In genomic region chr17:49699967-49700575, GRCh38 we compare ENCODE assay signal across 14 cellular contexts. TPM values are rescaled to one million over a fixed set of nuclear protein-coding genes. Genes with fewer than 3 reads are reported as not detected.
DNase-seq lines count a peak whose midpoint lies in the region; ATAC-seq and TF ChIP-seq lines count a peak whose summit lies in the region.
"Had no signal": no experiment of that assay in that cellular context is flagged by ENCODE, and none has a peak within 500 bp of the region (broad histone marks: within the 10 kb centered on the region; RNA-seq: fewer than 3 reads in every experiment).

No MANE protein-coding gene starts in this region.

- H3K4me3 Mint-ChIP-seq in activated T-cell treated with anti-CD3 and anti-CD28 coated beads, Interleukin-2, amount 50 U/mL, for 24 hours: no peak overlapping the region
- no peak overlapping the region for H3K4me3 Mint-ChIP-seq in activated T-cell treated with anti-CD3 and anti-CD28 coated beads, Interleukin-2, amount 50 U/mL, for 72 hours
- peak overlapping the region; percentile 64 for H3K4me3 Mint-ChIP-seq in glutamatergic neuron (ENCODE audit: unreplicated experiment)
- H3K4me3 Mint-ChIP-seq: neural progenitor cell had no signal

- H3K9me3 Mint-ChIP-seq in activated T-cell treated with anti-CD3 and anti-CD28 coated beads, Interleukin-2, amount 50 U/mL, for 24 hours: no peaks in the 10 kb centered on the region
- no peaks in the 10 kb centered on the region for H3K9me3 Mint-ChIP-seq in activated T-cell treated with anti-CD3 and anti-CD28 coated beads, Interleukin-2, amount 50 U/mL, for 72 hours
- H3K9me3 Mint-ChIP-seq in glutamatergic neuron (ENCODE audit: unreplicated experiment): peaks cover 2% of the 10 kb centered on the region
- H3K9me3 Mint-ChIP-seq: neural progenitor cell had no signal

- no peak overlapping the region for H3K4me3 ChIP-seq in gastroesophageal sphincter
- H3K4me3 ChIP-seq: adrenal gland, neural progenitor cell had no signal

- peaks cover 0 to 56% of the 10 kb centered on the region in 2 donors for H3K36me3 ChIP-seq in gastroesophageal sphincter
- H3K36me3 ChIP-seq: neural progenitor cell had no signal

- DNase-seq in activated T-cell treated with anti-CD3 and anti-CD28 coated beads, Interleukin-2, amount 50 U/mL, for 24 hours: no peak
- DNase-seq in activated T-cell treated with anti-CD3 and anti-CD28 coated beads, Interleukin-2, amount 50 U/mL, for 72 hours: no peak
- DNase-seq in NCI-H524 treated with DMSO at 0.1 percent for 48 hours (lab: John Stamatoyannopoulos, UW) (peak; percentile 78), glutamatergic neuron (peak; percentile 41), pons (ENCODE audit: low spot score) (peak; percentile 25), germinal center (ENCODE audit: low spot score) (no peak)
- DNase-seq: adrenal gland, Caco-2, NCI-H1417, NCI-H345 had no signal

- peaks cover 0 to 14% (median 5%) of the 10 kb centered on the region in 3 donors for H3K4me1 ChIP-seq in gastroesophageal sphincter
- H3K4me1 ChIP-seq: Caco-2 had no signal

- 56 to 57% methylated on average over 1 to 6 of the region's 8 CpGs for WGBS in gastroesophageal sphincter (ENCODE audit: low coverage in 1 of 2), 2 donors

- H3K27ac ChIP-seq in gastroesophageal sphincter: no peak overlapping the region
- H3K27ac ChIP-seq: adrenal gland, neural progenitor cell had no signal

- H3K9me3 ChIP-seq in gastroesophageal sphincter: no peaks in the 10 kb centered on the region
- H3K9me3 ChIP-seq: adrenal gland, Caco-2 had no signal

- peaks cover 57% of the 10 kb centered on the region for H3K36me3 Mint-ChIP-seq in activated T-cell treated with anti-CD3 and anti-CD28 coated beads, Interleukin-2, amount 50 U/mL, for 24 hours (ENCODE audit: low read depth)
- peaks cover 0 to 12% of the 10 kb centered on the region in 2 donors for H3K36me3 Mint-ChIP-seq in activated T-cell treated with anti-CD3 and anti-CD28 coated beads, Interleukin-2, amount 50 U/mL, for 72 hours (ENCODE audit: insufficient read depth in 2 of 2)
- H3K36me3 Mint-ChIP-seq in glutamatergic neuron (ENCODE audit: unreplicated experiment): peaks cover under 1% of the 10 kb centered on the region

- no peak for TF ChIP-seq EP300 in gastroesophageal sphincter (IDR thresholded peaks at IDR 0.05)

- TF ChIP-seq CTCF in glutamatergic neuron (IDR thresholded peaks at IDR 0.05; ENCODE audit: partially characterized antibody, unreplicated experiment): no peak
- no peak for TF ChIP-seq CTCF in gastroesophageal sphincter (IDR thresholded peaks at IDR 0.05)

- no peak for ATAC-seq in activated T-cell treated with anti-CD3 and anti-CD28 coated beads, Interleukin-2, amount 50 U/mL, for 72 hours (replicated peaks in 1 of 2)
- no peak for ATAC-seq in gastroesophageal sphincter
- no peak for ATAC-seq in GM21786 (IDR thresholded peaks at IDR 0.05; ENCODE audit: unreplicated experiment)
- ATAC-seq: activated CD4-positive, CD25-positive, alpha-beta regulatory T cell treated with anti-CD3 and anti-CD28 coated beads, Interleukin-2, amount 50 U/mL, for 24 hours had no signal

- H3K4me1 Mint-ChIP-seq in activated T-cell treated with anti-CD3 and anti-CD28 coated beads, Interleukin-2, amount 50 U/mL, for 24 hours (ENCODE audit: low read depth): peaks cover 28% of the 10 kb centered on the region
- peaks cover 25% of the 10 kb centered on the region for H3K4me1 Mint-ChIP-seq in activated T-cell treated with anti-CD3 and anti-CD28 coated beads, Interleukin-2, amount 50 U/mL, for 72 hours (ENCODE audit: low read depth)
- peaks cover 59% of the 10 kb centered on the region for H3K4me1 Mint-ChIP-seq in glutamatergic neuron (ENCODE audit: low read depth, unreplicated experiment)

- no peak for TF ChIP-seq POLR2A in gastroesophageal sphincter (IDR thresholded peaks at IDR 0.05)

- no peaks in the 10 kb centered on the region for H3K27me3 Mint-ChIP-seq in activated T-cell treated with anti-CD3 and anti-CD28 coated beads, Interleukin-2, amount 50 U/mL, for 24 hours
- no peaks in the 10 kb centered on the region for H3K27me3 Mint-ChIP-seq in activated T-cell treated with anti-CD3 and anti-CD28 coated beads, Interleukin-2, amount 50 U/mL, for 72 hours (ENCODE audit: low read depth)
- H3K27me3 Mint-ChIP-seq in glutamatergic neuron (ENCODE audit: unreplicated experiment): peaks cover 13% of the 10 kb centered on the region

- no peaks in the 10 kb centered on the region for H3K27me3 ChIP-seq in gastroesophageal sphincter
- H3K27me3 ChIP-seq: adrenal gland had no signal

- peak overlapping the region; percentile 67 for H3K27ac Mint-ChIP-seq in activated T-cell treated with anti-CD3 and anti-CD28 coated beads, Interleukin-2, amount 50 U/mL, for 24 hours
- H3K27ac Mint-ChIP-seq in activated T-cell treated with anti-CD3 and anti-CD28 coated beads, Interleukin-2, amount 50 U/mL, for 72 hours: no peak overlapping the region
- H3K27ac Mint-ChIP-seq in glutamatergic neuron (ENCODE audit: unreplicated experiment): peak overlapping the region; percentile 71
- H3K27ac Mint-ChIP-seq: neural progenitor cell had no signal

RNA-seq across cellular contexts. Expression of gene SLC35B1, which starts 7.7 kb away (rescaled TPM):
- total RNA-seq in activated T-cell treated with anti-CD3 and anti-CD28 coated beads, Interleukin-2, amount 50 U/mL, for 72 hours: 10 to 100 TPM; 62.6 to 73.9 TPM
- total RNA-seq in glutamatergic neuron (ENCODE audit: unreplicated experiment) (123 TPM), gastroesophageal sphincter (10 to 100 TPM; 17.9 to 35.6 (median 19.5) TPM)

RNA-seq across cellular contexts. Expression of gene SPOP, which starts 22.2 kb away (rescaled TPM):
- 10 to 100 TPM; 77.8 to 82.2 TPM for total RNA-seq in activated T-cell treated with anti-CD3 and anti-CD28 coated beads, Interleukin-2, amount 50 U/mL, for 72 hours
- 49.5 TPM for total RNA-seq in glutamatergic neuron (ENCODE audit: unreplicated experiment)
- 100 to 1,000 TPM; 159 to 268 (median 176) TPM for total RNA-seq in gastroesophageal sphincter

Comparison
In these comparisons a context has a peak if more than half of its experiments do, and no peak if none do; other contexts are left out.
1. DNase-seq: peak in NCI-H524 treated with DMSO at 0.1 percent for 48 hours (single experiment), glutamatergic neuron (single experiment) and pons (single experiment); none in activated T-cell treated with anti-CD3 and anti-CD28 coated beads, Interleukin-2, amount 50 U/mL, for 24 hours (single experiment), activated T-cell treated with anti-CD3 and anti-CD28 coated beads, Interleukin-2, amount 50 U/mL, for 72 hours (0 of 2) and germinal center (single experiment).